ENCODE assay signal across 22 cellular contexts in the genomic region with DNA sequence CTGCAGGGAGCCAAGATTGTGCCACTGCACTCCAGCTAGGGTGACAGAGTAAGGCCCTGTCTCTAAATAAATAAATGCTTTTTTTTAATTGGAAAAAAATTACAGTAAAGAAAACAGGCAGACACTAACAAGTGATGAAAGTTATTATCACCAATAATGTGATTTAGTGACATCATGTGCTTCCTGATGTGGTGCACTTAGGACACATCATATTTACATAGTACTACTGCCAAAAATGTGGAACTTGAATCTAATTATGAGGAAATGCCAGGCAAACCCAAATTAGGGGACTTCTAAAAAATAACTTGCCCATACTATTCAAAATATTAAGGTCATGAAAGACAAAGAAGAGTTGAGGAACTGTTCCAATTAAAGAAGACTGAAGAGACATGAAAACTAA. TPM values are rescaled to one million over a fixed set of nuclear protein-coding genes. Genes with fewer than 3 reads are reported as not detected.
DNase-seq lines count a peak whose midpoint lies in the region; ATAC-seq and TF ChIP-seq lines count a peak whose summit lies in the region.
"Had no signal": no experiment of that assay in that cellular context is flagged by ENCODE, and none has a peak within 500 bp of the region (broad histone marks: within the 10 kb centered on the region; RNA-seq: fewer than 3 reads in every experiment).

No MANE protein-coding gene starts in this region.

- H3K36me3 ChIP-seq in RWPE2 (ENCODE audit: low read depth): peaks cover 47% of the 10 kb centered on the region
- H3K36me3 ChIP-seq: adrenal gland, ovary, suprapubic skin had no signal

- intact Hi-C loops in posterior cingulate gyrus (cut with DNase I): no loop called here

- peak; percentile 19 for DNase-seq in A172 (ENCODE audit: low spot score)
- peak; percentile 51 for DNase-seq in CD1c-positive myeloid dendritic cell (ENCODE audit: extremely low spot score)
- no peak for DNase-seq in RWPE2 (ENCODE audit: low spot score)
- DNase-seq in fibroblast of mammary gland (ENCODE audit: low read depth): peak; percentile 37
- DNase-seq in posterior cingulate gyrus: no peak
- DNase-seq in stimulated activated naive CD4-positive, alpha-beta T cell (lab: John Stamatoyannopoulos, UW): no peak
- DNase-seq in G401 (ENCODE audit: low spot score): no peak
- DNase-seq: activated CD4-positive, CD25-positive, alpha-beta regulatory T cell treated with anti-CD3 and anti-CD28 coated beads, Interleukin-2, amount 50 U/mL, for 72 hours; activated effector memory CD4-positive, alpha-beta T cell treated with Interleukin-2 at 50 U/mL for 16 hours; adrenal gland; caudate nucleus; effector memory CD8-positive, alpha-beta T cell; foreskin keratinocyte; left colon; NCI-H1436 treated with DMSO at 0.1 percent for 48 hours; NCI-H345; ovary; SIG-M5; stimulated activated CD4-positive, alpha-beta T cell treated with anti-CD3 and anti-CD28 coated beads, Interleukin-4, amount 100 ng/mL, for 1 hour had no signal

- ATAC-seq in RWPE2 (ENCODE audit: low read depth) (no peak), HG02642 (IDR thresholded peaks at IDR 0.05; ENCODE audit: poor library complexity, unreplicated experiment) (no peak)
- ATAC-seq: effector memory CD8-positive, alpha-beta T cell; foreskin keratinocyte; left colon had no signal

- no peaks in the 10 kb centered on the region for H3K27me3 ChIP-seq in RWPE2 (ENCODE audit: insufficient read depth, poor library complexity, severe bottlenecking)
- H3K27me3 ChIP-seq: adrenal gland, foreskin keratinocyte, ovary, suprapubic skin had no signal

- peak overlapping the region; percentile 41 for H3K27ac ChIP-seq in RWPE2 (ENCODE audit: poor library complexity, severe bottlenecking)
- H3K27ac ChIP-seq: adrenal gland, foreskin keratinocyte, ovary, suprapubic skin had no signal

- in situ Hi-C loops in G401 (cut with HindIII; ENCODE audit: low sequenced_read_pairs): loop anchor here (25.0 kb wide), 1 partner anchor 177 kb away; no protein-coding TSS in a partner anchor

- TF ChIP-seq CTCF in RWPE2 (IDR thresholded peaks at IDR 0.05; ENCODE audit: poor library complexity, severe bottlenecking): no peak
- no peak for TF ChIP-seq CTCF in fibroblast of mammary gland (conservative IDR thresholded peaks at IDR 0.05; ENCODE audit: control insufficient read depth, insufficient read depth, low read depth, low read length)

- no peak overlapping the region for H3K4me3 ChIP-seq in RWPE2 (ENCODE audit: severe bottlenecking)
- no peak overlapping the region for H3K4me3 ChIP-seq in fibroblast of mammary gland (ENCODE audit: control insufficient read depth, low read depth, low read length)
- H3K4me3 ChIP-seq: adrenal gland, HAP-1, ovary, suprapubic skin had no signal

- peaks cover 17% of the 10 kb centered on the region for H3K4me1 ChIP-seq in RWPE2 (ENCODE audit: insufficient read depth, poor library complexity, severe bottlenecking)
- H3K4me1 ChIP-seq: HAP-1 had no signal

- no peaks in the 10 kb centered on the region for H3K9me3 ChIP-seq in RWPE2 (ENCODE audit: severe bottlenecking)
- H3K9me3 ChIP-seq: adrenal gland, HAP-1, ovary, suprapubic skin had no signal

RNA-seq across cellular contexts. Expression of a gene that starts 30.8 kb away (rescaled TPM):
- total RNA-seq in A172 (2014; rRNA removed; shearing (Covaris generic)): 66.0 and 87.0 TPM in 2 replicates
- total RNA-seq in G401 (2014; rRNA removed; shearing (Covaris generic)): 39.9 and 55.2 TPM in 2 replicates

Comparison
In these comparisons a context has a peak if more than half of its experiments do, and no peak if none do; other contexts are left out.
1. DNase-seq: peak in A172 (single experiment), CD1c-positive myeloid dendritic cell (single experiment) and fibroblast of mammary gland (single experiment); none in RWPE2 (single experiment), posterior cingulate gyrus (0 of 10), stimulated activated naive CD4-positive, alpha-beta T cell (0 of 6) and G401 (single experiment).